In the genomic region with DNA sequence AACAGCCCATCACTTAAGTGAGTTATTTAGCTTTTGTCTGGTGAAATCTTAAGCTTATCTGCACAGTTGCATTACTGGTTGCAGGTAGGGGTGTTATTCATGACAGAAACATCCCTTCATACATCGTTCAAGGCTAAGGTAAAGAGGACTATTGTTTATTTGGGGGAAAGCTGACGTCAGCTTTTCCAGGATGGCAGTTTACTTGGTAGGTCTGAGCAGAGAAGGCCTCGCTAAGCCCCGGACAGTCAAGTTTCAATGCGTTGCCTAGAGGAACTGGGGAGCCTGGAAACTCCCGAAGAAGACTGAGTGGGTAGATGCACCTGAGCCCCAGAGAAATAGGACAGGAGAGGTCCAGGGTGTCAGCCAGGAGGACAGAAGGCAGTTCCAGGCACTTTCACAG, we compare ENCODE assay signal across 9 cellular contexts. TPM values are rescaled to one million over a fixed set of nuclear protein-coding genes. Genes with fewer than 3 reads are reported as not detected.
DNase-seq lines count a peak whose midpoint lies in the region; TF ChIP-seq lines count a peak whose summit lies in the region.
"Had no signal": no experiment of that assay in that cellular context is flagged by ENCODE, and none has a peak within 500 bp of the region (broad histone marks: within the 10 kb centered on the region; RNA-seq: fewer than 3 reads in every experiment).

No MANE protein-coding gene starts in this region.

- peaks cover 6% of the 10 kb centered on the region; the same call in 1 of the 2 replicates for H4K20me1 ChIP-seq in GM23248 (ENCODE audit: insufficient read depth)

- TF ChIP-seq CTCF in HL-60 (IDR thresholded peaks at IDR 0.05; ENCODE audit: insufficient read depth, low read length) (no peak), mesothelial cell of epicardium (IDR thresholded peaks at IDR 0.05; ENCODE audit: unreplicated experiment) (no peak)

- H3K27me3 Mint-ChIP-seq in activated CD4-positive, alpha-beta memory T cell treated with anti-CD3 and anti-CD28 coated beads, Interleukin-2, amount 10 ng/mL, durations not matched to agents 7 days and 5 days: no peaks in the 10 kb centered on the region
- H3K27me3 Mint-ChIP-seq in mesothelial cell of epicardium (ENCODE audit: low read depth): no peaks in the 10 kb centered on the region
- H3K27me3 Mint-ChIP-seq: activated CD8-positive, alpha-beta memory T cell treated with anti-CD3 and anti-CD28 coated beads, Interleukin-2, amount 10 ng/mL, durations not matched to agents 7 days and 5 days had no signal

- CTCF ChIA-PET in activated CD4-positive, alpha-beta memory T cell treated with anti-CD3 and anti-CD28 coated beads, Interleukin-2, amount 10 ng/mL, durations not matched to agents 7 days and 5 days (lab: Charles Lee): interaction anchor here (2.0 to 3.8 kb wide), 3 partner anchors 13 to 187 kb away, joined by 5 to 42 read pairs (median 28); partner anchors contain the start of gene CLASP1

- POLR2A ChIA-PET in activated CD4-positive, alpha-beta memory T cell treated with anti-CD3 and anti-CD28 coated beads, Interleukin-2, amount 10 ng/mL, durations not matched to agents 7 days and 5 days (lab: Charles Lee): interaction anchor here (1.0 to 7.2 kb wide), 9 partner anchors 7 to 215 kb away, joined by 3 to 224 read pairs (median 22); partner anchors contain the start of genes CLASP1 and NIFK

- peaks cover 12% of the 10 kb centered on the region for H3F3A ChIP-seq in GM23248 (ENCODE audit: insufficient read depth)

- H3K4me2 ChIP-seq in GM23248 (ENCODE audit: unreplicated experiment): no peak overlapping the region

- H3K36me3 ChIP-seq in GM23248 (ENCODE audit: low read depth): no peaks in the 10 kb centered on the region

- no peaks in the 10 kb centered on the region for H3K9me2 ChIP-seq in GM23248 (ENCODE audit: insufficient read depth)

- DNase-seq in DMS153 (lab: John Stamatoyannopoulos, UW) (peak; percentile 43), HL-60 (ENCODE audit: low read depth in 1 of 2, low spot score in 1 of 2) (peak in 1 of 2 experiments; percentile 18), mesothelial cell of epicardium (ENCODE audit: low spot score in 2 of 2, unreplicated experiment in 2 of 2) (no peak), NCI-H1105 treated with DMSO at 0.1 percent for 48 hours (lab: John Stamatoyannopoulos, UW) (no peak), GM23248 (no peak)
- no peak for DNase-seq in activated CD4-positive, alpha-beta memory T cell treated with anti-CD3 and anti-CD28 coated beads, Interleukin-2, amount 10 ng/mL, durations not matched to agents 7 days and 5 days
- no peak for DNase-seq in central memory CD4-positive, alpha-beta T cell
- DNase-seq: activated CD8-positive, alpha-beta memory T cell treated with anti-CD3 and anti-CD28 coated beads, Interleukin-2, amount 10 ng/mL, durations not matched to agents 7 days and 5 days; head of caudate nucleus had no signal

- no peak overlapping the region for H2AFZ ChIP-seq in GM23248

- in situ Hi-C loops in GM23248 (cut with MboI): loop anchor here (25.0 kb wide), 1 partner anchor 179 kb away; no protein-coding TSS in a partner anchor

- H3K4me3 ChIP-seq in HL-60 (replicated peaks; ENCODE audit: insufficient read depth, low read length) (no peak overlapping the region), GM23248 (no peak overlapping the region)

- H3K9ac ChIP-seq in GM23248: no peak overlapping the region

- 83 to 85% methylated on average over 6 of the region's 6 CpGs for WGBS in GM23248 (ENCODE audit: low coverage in 1 of 2, low lambda C conversion rate in 2 of 2, missing lambda C conversion rate in 2 of 2), 2 experiments

- peaks cover 17% of the 10 kb centered on the region for H3K4me1 ChIP-seq in GM23248 (ENCODE audit: insufficient read depth)

- H3K79me2 ChIP-seq in GM23248 (ENCODE audit: insufficient read depth): peaks cover 75% of the 10 kb centered on the region

- no peak overlapping the region for H3K4me3 Mint-ChIP-seq in activated CD4-positive, alpha-beta memory T cell treated with anti-CD3 and anti-CD28 coated beads, Interleukin-2, amount 10 ng/mL, durations not matched to agents 7 days and 5 days
- H3K4me3 Mint-ChIP-seq in mesothelial cell of epicardium: no peak overlapping the region

- H3K9me3 ChIP-seq in GM23248 (ENCODE audit: low read depth): no peaks in the 10 kb centered on the region

- peak overlapping the region; percentile 100 for H3K27ac ChIP-seq in HL-60 (replicated peaks)
- no peak overlapping the region for H3K27ac ChIP-seq in GM23248

- peaks cover 63% of the 10 kb centered on the region for H3K4me1 Mint-ChIP-seq in activated CD4-positive, alpha-beta memory T cell treated with anti-CD3 and anti-CD28 coated beads, Interleukin-2, amount 10 ng/mL, durations not matched to agents 7 days and 5 days
- peaks cover 46% of the 10 kb centered on the region for H3K4me1 Mint-ChIP-seq in mesothelial cell of epicardium

- no peaks in the 10 kb centered on the region for H3K9me3 Mint-ChIP-seq in activated CD4-positive, alpha-beta memory T cell treated with anti-CD3 and anti-CD28 coated beads, Interleukin-2, amount 10 ng/mL, durations not matched to agents 7 days and 5 days
- no peaks in the 10 kb centered on the region for H3K9me3 Mint-ChIP-seq in mesothelial cell of epicardium

- H3K36me3 Mint-ChIP-seq in activated CD4-positive, alpha-beta memory T cell treated with anti-CD3 and anti-CD28 coated beads, Interleukin-2, amount 10 ng/mL, durations not matched to agents 7 days and 5 days (ENCODE audit: low read depth): peaks cover 16% of the 10 kb centered on the region
- H3K36me3 Mint-ChIP-seq in mesothelial cell of epicardium: no peaks in the 10 kb centered on the region

- no peaks in the 10 kb centered on the region for H3K27me3 ChIP-seq in HL-60 (ENCODE audit: insufficient read depth, poor library complexity, severe bottlenecking)
- no peaks in the 10 kb centered on the region for H3K27me3 ChIP-seq in GM23248 (replicated peaks; ENCODE audit: insufficient read depth)

- H3K27ac Mint-ChIP-seq in activated CD4-positive, alpha-beta memory T cell treated with anti-CD3 and anti-CD28 coated beads, Interleukin-2, amount 10 ng/mL, durations not matched to agents 7 days and 5 days: peak overlapping the region; percentile 26
- peak overlapping the region; percentile 84 for H3K27ac Mint-ChIP-seq in mesothelial cell of epicardium

RNA-seq across cellular contexts. Expression of gene RNU4ATAC, which starts 2.2 kb away (rescaled TPM):
- total RNA-seq in activated CD4-positive, alpha-beta memory T cell treated with anti-CD3 and anti-CD28 coated beads, Interleukin-2, amount 10 ng/mL, durations not matched to agents 7 days and 5 days: not detected
- not detected in 3 replicates for total RNA-seq in mesothelial cell of epicardium
- not detected in 2 replicates for total RNA-seq in GM23248 (2014; rRNA removed; shearing (Covaris generic))
- polyA plus RNA-seq in GM23248 (2016; fragmentation: Nextera tagmentation; extraction: Ambion mirVana): 6.2 TPM in 1 of 2 replicates, not detected in the other
- total RNA-seq: activated CD8-positive, alpha-beta memory T cell treated with anti-CD3 and anti-CD28 coated beads, Interleukin-2, amount 10 ng/mL, durations not matched to agents 7 days and 5 days had no signal
